1 cellular context compared by ENCODE assay signal in the genomic region with DNA sequence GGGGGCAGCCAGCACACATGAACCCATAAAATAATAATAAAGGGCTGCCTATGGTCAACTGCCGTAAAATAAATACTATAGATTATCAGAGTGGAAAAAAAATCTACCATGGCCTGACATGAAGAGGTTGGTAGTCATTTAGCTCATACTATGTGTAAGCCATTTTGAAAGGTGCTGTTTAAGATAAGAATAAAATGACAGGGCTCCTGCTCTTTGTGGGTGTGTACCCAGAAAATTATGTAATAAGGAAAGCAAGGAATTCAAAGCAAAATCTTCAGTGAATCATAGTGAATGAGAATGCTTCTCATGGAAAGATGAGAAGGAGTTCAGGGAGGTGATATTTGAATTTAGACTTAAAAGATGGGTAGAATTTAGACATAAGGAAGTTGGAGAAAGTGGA.
A peak's percentile ranks its signal among the peaks of the same experiment; 100 is the strongest.
TF ChIP-seq lines count a peak whose summit lies in the region.

No MANE protein-coding gene starts in this region.

TF ChIP-seq in K562, 482 proteins besides CTCF, POLR2A, EP300 and RAD21 (continued from another document and continues in another):
- TF ChIP-seq, protein P1, sequence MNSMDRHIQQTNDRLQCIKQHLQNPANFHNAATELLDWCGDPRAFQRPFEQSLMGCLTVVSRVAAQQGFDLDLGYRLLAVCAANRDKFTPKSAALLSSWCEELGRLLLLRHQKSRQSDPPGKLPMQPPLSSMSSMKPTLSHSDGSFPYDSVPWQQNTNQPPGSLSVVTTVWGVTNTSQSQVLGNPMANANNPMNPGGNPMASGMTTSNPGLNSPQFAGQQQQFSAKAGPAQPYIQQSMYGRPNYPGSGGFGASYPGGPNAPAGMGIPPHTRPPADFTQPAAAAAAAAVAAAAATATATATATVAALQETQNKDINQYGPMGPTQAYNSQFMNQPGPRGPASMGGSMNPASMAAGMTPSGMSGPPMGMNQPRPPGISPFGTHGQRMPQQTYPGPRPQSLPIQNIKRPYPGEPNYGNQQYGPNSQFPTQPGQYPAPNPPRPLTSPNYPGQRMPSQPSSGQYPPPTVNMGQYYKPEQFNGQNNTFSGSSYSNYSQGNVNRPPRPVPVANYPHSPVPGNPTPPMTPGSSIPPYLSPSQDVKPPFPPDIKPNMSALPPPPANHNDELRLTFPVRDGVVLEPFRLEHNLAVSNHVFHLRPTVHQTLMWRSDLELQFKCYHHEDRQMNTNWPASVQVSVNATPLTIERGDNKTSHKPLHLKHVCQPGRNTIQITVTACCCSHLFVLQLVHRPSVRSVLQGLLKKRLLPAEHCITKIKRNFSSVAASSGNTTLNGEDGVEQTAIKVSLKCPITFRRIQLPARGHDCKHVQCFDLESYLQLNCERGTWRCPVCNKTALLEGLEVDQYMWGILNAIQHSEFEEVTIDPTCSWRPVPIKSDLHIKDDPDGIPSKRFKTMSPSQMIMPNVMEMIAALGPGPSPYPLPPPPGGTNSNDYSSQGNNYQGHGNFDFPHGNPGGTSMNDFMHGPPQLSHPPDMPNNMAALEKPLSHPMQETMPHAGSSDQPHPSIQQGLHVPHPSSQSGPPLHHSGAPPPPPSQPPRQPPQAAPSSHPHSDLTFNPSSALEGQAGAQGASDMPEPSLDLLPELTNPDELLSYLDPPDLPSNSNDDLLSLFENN (IDR thresholded peaks at IDR 0.05; ENCODE audit: low read depth in 2 of 2, low read length in 2 of 2) = no peak
- TF ChIP-seq EP400 (IDR thresholded peaks at IDR 0.05) (no peak), ZNF146 (CRISPR knock-in tag; IDR thresholded peaks at IDR 0.05; ENCODE audit: unreplicated experiment) (no peak), SRSF7 (optimal IDR thresholded peaks at IDR 0.05; ENCODE audit: low read depth, low read length) (no peak), ZFX (CRISPR knock-in tag; IDR thresholded peaks at IDR 0.05) (no peak), SMARCB1 (IDR thresholded peaks at IDR 0.05; ENCODE audit: insufficient read length, low read depth) (no peak), FOSL1 (tag; conservative IDR thresholded peaks at IDR 0.05) (peak; percentile 53; the same call in 1 of the 2 replicates), HLTF (IDR thresholded peaks at IDR 0.05) (no peak), SNRNP70 (optimal IDR thresholded peaks at IDR 0.05; ENCODE audit: low read depth, low read length) (no peak), ZNF785 (CRISPR knock-in tag; IDR thresholded peaks at IDR 0.05) (no peak), LEF1 (IDR thresholded peaks at IDR 0.05) (peak; percentile 48; the same call in 1 of the 2 replicates), TCF7L2 (IDR thresholded peaks at IDR 0.05; ENCODE audit: low read depth, low read length) (no peak), SMARCE1 (IDR thresholded peaks at IDR 0.05) (0 out of 2 replicates have a peak, but pooled peaks have one; percentile 38), BCL6 (CRISPR knock-in tag; IDR thresholded peaks at IDR 0.05) (no peak), TAL1 (IDR thresholded peaks at IDR 0.05) (peak; percentile 64), MEIS2 (IDR thresholded peaks at IDR 0.05; ENCODE audit: partially characterized antibody) (peak; percentile 24), STAT5A (IDR thresholded peaks at IDR 0.05; ENCODE audit: borderline replicate concordance, low read length) (peak; percentile 44; the same call in 1 of the 2 replicates), SUPT5H (IDR thresholded peaks at IDR 0.05) (no peak), DPF2 (IDR thresholded peaks at IDR 0.05) (peak; percentile 80), SMARCA5 (IDR thresholded peaks at IDR 0.05) (no peak), PML (IDR thresholded peaks at IDR 0.05; ENCODE audit: low read length) (peak; percentile 44; the same call in 1 of the 2 replicates), JUND (IDR thresholded peaks at IDR 0.05; ENCODE audit: borderline replicate concordance, low read depth, low read length) (peak; percentile 12; the same call in 1 of the 2 replicates), JUND (tag; IDR thresholded peaks at IDR 0.05; ENCODE audit: borderline replicate concordance, low read depth, low read length) (no peak), PTTG1 (tag; IDR thresholded peaks at IDR 0.05; ENCODE audit: low read depth) (no peak), ARHGAP35 (IDR thresholded peaks at IDR 0.05; ENCODE audit: partially characterized antibody) (no peak), YY1 (IDR thresholded peaks at IDR 0.05; ENCODE audit: borderline replicate concordance in 1 of 3, control insufficient read depth in 1 of 3, extremely low read depth in 1 of 3, insufficient read depth in 3 of 3, insufficient read length in 1 of 3, insufficient replicate concordance in 2 of 3, low read depth in 1 of 3, low read length in 2 of 3) (no peak), ZNF589 (CRISPR knock-in tag; IDR thresholded peaks at IDR 0.05; ENCODE audit: low read depth) (0 out of 2 replicates have a peak, but pooled peaks have one; percentile 38), MAFG (tag; conservative IDR thresholded peaks at IDR 0.05) (no peak), DNMT1 (IDR thresholded peaks at IDR 0.05) (no peak), MTA2 (IDR thresholded peaks at IDR 0.05; ENCODE audit: low read depth) (0 out of 2 replicates have a peak, but pooled peaks have one; percentile 42), SRSF9 (IDR thresholded peaks at IDR 0.05; ENCODE audit: borderline replicate concordance, low read depth, low read length) (no peak), ZNF140 (CRISPR knock-in tag; IDR thresholded peaks at IDR 0.05) (no peak), RCOR1 (IDR thresholded peaks at IDR 0.05; ENCODE audit: borderline replicate concordance in 1 of 2, low read depth in 2 of 2, low read length in 2 of 2) (peak in 1 of 2 experiments; percentile 12; a peak in 1 of 4 replicates), FOXK2 (conservative IDR thresholded peaks at IDR 0.05 in 1 of 2, IDR thresholded peaks at IDR 0.05 in 1 of 2; ENCODE audit: low read depth in 2 of 2) (peak in 1 of 2 experiments; percentile 61; a peak in 1 of 4 replicates), PPARD (CRISPR knock-in tag; IDR thresholded peaks at IDR 0.05) (no peak), POLR2G (IDR thresholded peaks at IDR 0.05; ENCODE audit: low read depth, low read length) (no peak), TEAD4 (IDR thresholded peaks at IDR 0.05; ENCODE audit: low read length) (peak; percentile 72), TEAD4 (CRISPR knock-in tag; IDR thresholded peaks at IDR 0.05; ENCODE audit: borderline replicate concordance) (no peak), TAF15 (IDR thresholded peaks at IDR 0.05; ENCODE audit: low read depth, low read length) (no peak), TARDBP (IDR thresholded peaks at IDR 0.05) (no peak), CCNT2 (IDR thresholded peaks at IDR 0.05; ENCODE audit: borderline replicate concordance, extremely low read depth, insufficient read length, low read depth, low read length) (no peak), ARID1B (IDR thresholded peaks at IDR 0.05) (peak; percentile 81), RFX5 (IDR thresholded peaks at IDR 0.05; ENCODE audit: low read depth, low read length) (no peak), NCOR1 (IDR thresholded peaks at IDR 0.05) (peak; percentile 65)
- TF ChIP-seq, protein P2, sequence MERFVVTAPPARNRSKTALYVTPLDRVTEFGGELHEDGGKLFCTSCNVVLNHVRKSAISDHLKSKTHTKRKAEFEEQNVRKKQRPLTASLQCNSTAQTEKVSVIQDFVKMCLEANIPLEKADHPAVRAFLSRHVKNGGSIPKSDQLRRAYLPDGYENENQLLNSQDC (CRISPR knock-in tag; IDR thresholded peaks at IDR 0.05) = no peak
- TF ChIP-seq, protein P3, sequence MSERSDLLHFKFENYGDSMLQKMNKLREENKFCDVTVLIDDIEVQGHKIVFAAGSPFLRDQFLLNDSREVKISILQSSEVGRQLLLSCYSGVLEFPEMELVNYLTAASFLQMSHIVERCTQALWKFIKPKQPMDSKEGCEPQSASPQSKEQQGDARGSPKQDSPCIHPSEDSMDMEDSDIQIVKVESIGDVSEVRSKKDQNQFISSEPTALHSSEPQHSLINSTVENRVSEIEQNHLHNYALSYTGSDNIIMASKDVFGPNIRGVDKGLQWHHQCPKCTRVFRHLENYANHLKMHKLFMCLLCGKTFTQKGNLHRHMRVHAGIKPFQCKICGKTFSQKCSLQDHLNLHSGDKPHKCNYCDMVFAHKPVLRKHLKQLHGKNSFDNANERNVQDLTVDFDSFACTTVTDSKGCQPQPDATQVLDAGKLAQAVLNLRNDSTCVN (CRISPR knock-in tag; IDR thresholded peaks at IDR 0.05) = no peak
- TF ChIP-seq, protein P4, sequence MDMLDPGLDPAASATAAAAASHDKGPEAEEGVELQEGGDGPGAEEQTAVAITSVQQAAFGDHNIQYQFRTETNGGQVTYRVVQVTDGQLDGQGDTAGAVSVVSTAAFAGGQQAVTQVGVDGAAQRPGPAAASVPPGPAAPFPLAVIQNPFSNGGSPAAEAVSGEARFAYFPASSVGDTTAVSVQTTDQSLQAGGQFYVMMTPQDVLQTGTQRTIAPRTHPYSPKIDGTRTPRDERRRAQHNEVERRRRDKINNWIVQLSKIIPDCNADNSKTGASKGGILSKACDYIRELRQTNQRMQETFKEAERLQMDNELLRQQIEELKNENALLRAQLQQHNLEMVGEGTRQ (CRISPR knock-in tag; IDR thresholded peaks at IDR 0.05) = no peak
- TF ChIP-seq, protein P5, sequence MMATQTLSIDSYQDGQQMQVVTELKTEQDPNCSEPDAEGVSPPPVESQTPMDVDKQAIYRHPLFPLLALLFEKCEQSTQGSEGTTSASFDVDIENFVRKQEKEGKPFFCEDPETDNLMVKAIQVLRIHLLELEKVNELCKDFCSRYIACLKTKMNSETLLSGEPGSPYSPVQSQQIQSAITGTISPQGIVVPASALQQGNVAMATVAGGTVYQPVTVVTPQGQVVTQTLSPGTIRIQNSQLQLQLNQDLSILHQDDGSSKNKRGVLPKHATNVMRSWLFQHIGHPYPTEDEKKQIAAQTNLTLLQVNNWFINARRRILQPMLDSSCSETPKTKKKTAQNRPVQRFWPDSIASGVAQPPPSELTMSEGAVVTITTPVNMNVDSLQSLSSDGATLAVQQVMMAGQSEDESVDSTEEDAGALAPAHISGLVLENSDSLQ (IDR thresholded peaks at IDR 0.05) = peak; percentile 65
- TF ChIP-seq, protein P6, sequence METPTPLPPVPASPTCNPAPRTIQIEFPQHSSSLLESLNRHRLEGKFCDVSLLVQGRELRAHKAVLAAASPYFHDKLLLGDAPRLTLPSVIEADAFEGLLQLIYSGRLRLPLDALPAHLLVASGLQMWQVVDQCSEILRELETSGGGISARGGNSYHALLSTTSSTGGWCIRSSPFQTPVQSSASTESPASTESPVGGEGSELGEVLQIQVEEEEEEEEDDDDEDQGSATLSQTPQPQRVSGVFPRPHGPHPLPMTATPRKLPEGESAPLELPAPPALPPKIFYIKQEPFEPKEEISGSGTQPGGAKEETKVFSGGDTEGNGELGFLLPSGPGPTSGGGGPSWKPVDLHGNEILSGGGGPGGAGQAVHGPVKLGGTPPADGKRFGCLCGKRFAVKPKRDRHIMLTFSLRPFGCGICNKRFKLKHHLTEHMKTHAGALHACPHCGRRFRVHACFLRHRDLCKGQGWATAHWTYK (CRISPR knock-in tag; IDR thresholded peaks at IDR 0.05) = no peak
- TF ChIP-seq, protein P7, sequence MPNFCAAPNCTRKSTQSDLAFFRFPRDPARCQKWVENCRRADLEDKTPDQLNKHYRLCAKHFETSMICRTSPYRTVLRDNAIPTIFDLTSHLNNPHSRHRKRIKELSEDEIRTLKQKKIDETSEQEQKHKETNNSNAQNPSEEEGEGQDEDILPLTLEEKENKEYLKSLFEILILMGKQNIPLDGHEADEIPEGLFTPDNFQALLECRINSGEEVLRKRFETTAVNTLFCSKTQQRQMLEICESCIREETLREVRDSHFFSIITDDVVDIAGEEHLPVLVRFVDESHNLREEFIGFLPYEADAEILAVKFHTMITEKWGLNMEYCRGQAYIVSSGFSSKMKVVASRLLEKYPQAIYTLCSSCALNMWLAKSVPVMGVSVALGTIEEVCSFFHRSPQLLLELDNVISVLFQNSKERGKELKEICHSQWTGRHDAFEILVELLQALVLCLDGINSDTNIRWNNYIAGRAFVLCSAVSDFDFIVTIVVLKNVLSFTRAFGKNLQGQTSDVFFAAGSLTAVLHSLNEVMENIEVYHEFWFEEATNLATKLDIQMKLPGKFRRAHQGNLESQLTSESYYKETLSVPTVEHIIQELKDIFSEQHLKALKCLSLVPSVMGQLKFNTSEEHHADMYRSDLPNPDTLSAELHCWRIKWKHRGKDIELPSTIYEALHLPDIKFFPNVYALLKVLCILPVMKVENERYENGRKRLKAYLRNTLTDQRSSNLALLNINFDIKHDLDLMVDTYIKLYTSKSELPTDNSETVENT (CRISPR knock-in tag; IDR thresholded peaks at IDR 0.05) = no peak
- TF ChIP-seq, protein P8, sequence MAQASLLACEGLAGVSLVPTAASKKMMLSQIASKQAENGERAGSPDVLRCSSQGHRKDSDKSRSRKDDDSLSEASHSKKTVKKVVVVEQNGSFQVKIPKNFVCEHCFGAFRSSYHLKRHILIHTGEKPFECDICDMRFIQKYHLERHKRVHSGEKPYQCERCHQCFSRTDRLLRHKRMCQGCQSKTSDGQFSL (CRISPR knock-in tag; IDR thresholded peaks at IDR 0.05) = no peak
- TF ChIP-seq, protein P8 (tag; IDR thresholded peaks at IDR 0.05) = no peak
- TF ChIP-seq, protein P9, sequence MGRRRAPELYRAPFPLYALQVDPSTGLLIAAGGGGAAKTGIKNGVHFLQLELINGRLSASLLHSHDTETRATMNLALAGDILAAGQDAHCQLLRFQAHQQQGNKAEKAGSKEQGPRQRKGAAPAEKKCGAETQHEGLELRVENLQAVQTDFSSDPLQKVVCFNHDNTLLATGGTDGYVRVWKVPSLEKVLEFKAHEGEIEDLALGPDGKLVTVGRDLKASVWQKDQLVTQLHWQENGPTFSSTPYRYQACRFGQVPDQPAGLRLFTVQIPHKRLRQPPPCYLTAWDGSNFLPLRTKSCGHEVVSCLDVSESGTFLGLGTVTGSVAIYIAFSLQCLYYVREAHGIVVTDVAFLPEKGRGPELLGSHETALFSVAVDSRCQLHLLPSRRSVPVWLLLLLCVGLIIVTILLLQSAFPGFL (CRISPR knock-in tag; IDR thresholded peaks at IDR 0.05) = no peak
- TF ChIP-seq, protein P10, sequence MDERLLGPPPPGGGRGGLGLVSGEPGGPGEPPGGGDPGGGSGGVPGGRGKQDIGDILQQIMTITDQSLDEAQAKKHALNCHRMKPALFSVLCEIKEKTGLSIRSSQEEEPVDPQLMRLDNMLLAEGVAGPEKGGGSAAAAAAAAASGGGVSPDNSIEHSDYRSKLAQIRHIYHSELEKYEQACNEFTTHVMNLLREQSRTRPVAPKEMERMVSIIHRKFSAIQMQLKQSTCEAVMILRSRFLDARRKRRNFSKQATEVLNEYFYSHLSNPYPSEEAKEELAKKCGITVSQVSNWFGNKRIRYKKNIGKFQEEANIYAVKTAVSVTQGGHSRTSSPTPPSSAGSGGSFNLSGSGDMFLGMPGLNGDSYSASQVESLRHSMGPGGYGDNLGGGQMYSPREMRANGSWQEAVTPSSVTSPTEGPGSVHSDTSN (CRISPR knock-in tag; IDR thresholded peaks at IDR 0.05; ENCODE audit: low read depth) = no peak
- TF ChIP-seq, protein P10 (tag; conservative IDR thresholded peaks at IDR 0.05; ENCODE audit: low read depth) = 0 out of 2 replicates have a peak, but pooled peaks have one; percentile 13
